Comparison of ENCODE assay signal across 27 cellular contexts in the genomic region with DNA sequence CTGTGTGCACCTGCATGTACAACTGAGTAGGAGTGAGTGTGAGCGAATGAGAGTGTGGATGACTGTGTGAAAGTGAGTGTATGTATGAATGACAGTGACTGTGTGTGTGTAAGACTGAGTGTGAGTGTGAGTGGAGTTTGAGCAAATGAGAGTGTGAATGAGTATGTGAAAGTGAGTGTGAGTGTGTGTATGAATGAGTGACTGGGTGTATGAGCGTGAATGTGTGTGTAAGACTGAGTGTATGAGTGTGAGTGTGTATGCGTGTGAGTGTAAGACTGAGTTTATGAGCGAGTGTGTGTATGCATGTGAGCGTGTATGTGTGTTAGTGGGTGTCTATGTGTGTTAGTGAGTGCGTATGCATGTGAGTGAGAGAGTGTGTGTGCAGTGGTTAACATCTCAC.
"Had no signal": no experiment of that assay in that cellular context is flagged by ENCODE, and none has a peak within 500 bp of the region (broad histone marks: within the 10 kb centered on the region; RNA-seq: fewer than 3 reads in every experiment).

No MANE protein-coding gene starts in this region.

- H3K36me3 ChIP-seq: ascending aorta, left lung, lower lobe of right lung, neutrophil, thoracic aorta had no signal

- FAIRE-seq: frontal cortex, islet of Langerhans had no signal

- H3K36me3 Mint-ChIP-seq: activated naive CD4-positive, alpha-beta T cell treated with anti-CD3 and anti-CD28 coated beads, Interleukin-2, amount 10 ng/mL, durations not matched to agents 7 days and 5 days; activated naive CD8-positive, alpha-beta T cell treated with anti-CD3 and anti-CD28 coated beads, Interleukin-2, amount 10 ng/mL, durations not matched to agents 7 days and 5 days; brain; naive thymus-derived CD8-positive, alpha-beta T cell had no signal

- H3K4me2 ChIP-seq: smooth muscle cell had no signal

- ATAC-seq: naive thymus-derived CD8-positive, alpha-beta T cell had no signal

- H3K4me1 ChIP-seq: ascending aorta, left lung, lower lobe of right lung had no signal

- H3K27me3 Mint-ChIP-seq: brain had no signal

- H3K9me3 Mint-ChIP-seq: activated CD4-positive, alpha-beta memory T cell treated with anti-CD3 and anti-CD28 coated beads, Interleukin-2, amount 10 ng/mL, durations not matched to agents 7 days and 5 days; activated CD4-positive, alpha-beta T cell treated with anti-CD3 and anti-CD28 coated beads, Interleukin-2, amount 10 ng/mL, durations not matched to agents 7 days and 5 days; activated naive CD4-positive, alpha-beta T cell treated with anti-CD3 and anti-CD28 coated beads, Interleukin-2, amount 10 ng/mL, durations not matched to agents 7 days and 5 days; activated naive CD8-positive, alpha-beta T cell treated with anti-CD3 and anti-CD28 coated beads, Interleukin-2, amount 10 ng/mL, durations not matched to agents 7 days and 5 days; activated T-cell treated with anti-CD3 and anti-CD28 coated beads, Interleukin-2, amount 50 U/mL, for 24 hours had no signal

- H3K27me3 ChIP-seq: ascending aorta had no signal

- H3K9me3 ChIP-seq: ascending aorta, left lung, lower lobe of right lung, neutrophil, thoracic aorta had no signal

- H3K4me3 ChIP-seq: ascending aorta, coronary artery, dorsolateral prefrontal cortex, left lung, lower lobe of right lung, smooth muscle cell, thoracic aorta had no signal

- H3K4me1 Mint-ChIP-seq: activated CD4-positive, alpha-beta memory T cell treated with anti-CD3 and anti-CD28 coated beads, Interleukin-2, amount 10 ng/mL, durations not matched to agents 7 days and 5 days; activated CD4-positive, alpha-beta T cell treated with anti-CD3 and anti-CD28 coated beads, Interleukin-2, amount 10 ng/mL, durations not matched to agents 7 days and 5 days; activated naive CD4-positive, alpha-beta T cell treated with anti-CD3 and anti-CD28 coated beads, Interleukin-2, amount 10 ng/mL, durations not matched to agents 7 days and 5 days; activated naive CD8-positive, alpha-beta T cell treated with anti-CD3 and anti-CD28 coated beads, Interleukin-2, amount 10 ng/mL, durations not matched to agents 7 days and 5 days; naive thymus-derived CD8-positive, alpha-beta T cell had no signal

- DNase-seq: activated CD4-positive, alpha-beta memory T cell treated with anti-CD3 and anti-CD28 coated beads, Interleukin-2, amount 10 ng/mL, durations not matched to agents 7 days and 5 days; activated CD4-positive, alpha-beta T cell treated with anti-CD3 and anti-CD28 coated beads for 1 hour; activated CD4-positive, alpha-beta T cell treated with anti-CD3 and anti-CD28 coated beads, Interleukin-2, amount 10 ng/mL, durations not matched to agents 7 days and 5 days; activated CD8-positive, alpha-beta memory T cell treated with anti-CD3 and anti-CD28 coated beads, Interleukin-2, amount 50 U/mL, for 48 hours; activated gamma-delta T cell; activated naive CD4-positive, alpha-beta T cell treated with anti-CD3 and anti-CD28 coated beads, Interleukin-2, amount 10 ng/mL, durations not matched to agents 7 days and 5 days; activated naive CD8-positive, alpha-beta T cell treated with anti-CD3 and anti-CD28 coated beads, Interleukin-2, amount 10 ng/mL, durations not matched to agents 7 days and 5 days; activated T-cell treated with anti-CD3 and anti-CD28 coated beads, Interleukin-2, amount 50 U/mL, for 24 hours; dorsolateral prefrontal cortex; effector memory CD4-positive, alpha-beta T cell; left lung; lower lobe of right lung; mesenchymal stem cell; naive thymus-derived CD8-positive, alpha-beta T cell; stimulated activated CD4-positive, alpha-beta T cell treated with anti-CD3 and anti-CD28 coated beads, Interleukin-15, amount 100 ng/mL, for 24 hours; stimulated activated CD4-positive, alpha-beta T cell treated with anti-CD3 and anti-CD28 coated beads, Interleukin-2, amount 100 ng/mL, for 24 hours; stimulated activated naive CD4-positive, alpha-beta T cell; T-helper 2 cell had no signal

- H3K4me3 Mint-ChIP-seq: activated CD4-positive, alpha-beta memory T cell treated with anti-CD3 and anti-CD28 coated beads, Interleukin-2, amount 10 ng/mL, durations not matched to agents 7 days and 5 days; activated CD4-positive, alpha-beta T cell treated with anti-CD3 and anti-CD28 coated beads, Interleukin-2, amount 10 ng/mL, durations not matched to agents 7 days and 5 days; activated naive CD4-positive, alpha-beta T cell treated with anti-CD3 and anti-CD28 coated beads, Interleukin-2, amount 10 ng/mL, durations not matched to agents 7 days and 5 days; activated naive CD8-positive, alpha-beta T cell treated with anti-CD3 and anti-CD28 coated beads, Interleukin-2, amount 10 ng/mL, durations not matched to agents 7 days and 5 days; activated T-cell treated with anti-CD3 and anti-CD28 coated beads, Interleukin-2, amount 50 U/mL, for 24 hours; brain; naive thymus-derived CD8-positive, alpha-beta T cell had no signal

- H3K27ac ChIP-seq: ascending aorta, coronary artery, dorsolateral prefrontal cortex, left lung, lower lobe of right lung, neutrophil, thoracic aorta had no signal

- H3K27ac Mint-ChIP-seq: activated CD4-positive, alpha-beta memory T cell treated with anti-CD3 and anti-CD28 coated beads, Interleukin-2, amount 10 ng/mL, durations not matched to agents 7 days and 5 days; activated CD4-positive, alpha-beta T cell treated with anti-CD3 and anti-CD28 coated beads, Interleukin-2, amount 10 ng/mL, durations not matched to agents 7 days and 5 days; activated naive CD4-positive, alpha-beta T cell treated with anti-CD3 and anti-CD28 coated beads, Interleukin-2, amount 10 ng/mL, durations not matched to agents 7 days and 5 days; activated naive CD8-positive, alpha-beta T cell treated with anti-CD3 and anti-CD28 coated beads, Interleukin-2, amount 10 ng/mL, durations not matched to agents 7 days and 5 days; activated T-cell treated with anti-CD3 and anti-CD28 coated beads, Interleukin-2, amount 50 U/mL, for 24 hours; naive thymus-derived CD8-positive, alpha-beta T cell; progenitor cell of endocrine pancreas had no signal
